Comparison of ENCODE assay signal across 8 cellular contexts in the genomic region with DNA sequence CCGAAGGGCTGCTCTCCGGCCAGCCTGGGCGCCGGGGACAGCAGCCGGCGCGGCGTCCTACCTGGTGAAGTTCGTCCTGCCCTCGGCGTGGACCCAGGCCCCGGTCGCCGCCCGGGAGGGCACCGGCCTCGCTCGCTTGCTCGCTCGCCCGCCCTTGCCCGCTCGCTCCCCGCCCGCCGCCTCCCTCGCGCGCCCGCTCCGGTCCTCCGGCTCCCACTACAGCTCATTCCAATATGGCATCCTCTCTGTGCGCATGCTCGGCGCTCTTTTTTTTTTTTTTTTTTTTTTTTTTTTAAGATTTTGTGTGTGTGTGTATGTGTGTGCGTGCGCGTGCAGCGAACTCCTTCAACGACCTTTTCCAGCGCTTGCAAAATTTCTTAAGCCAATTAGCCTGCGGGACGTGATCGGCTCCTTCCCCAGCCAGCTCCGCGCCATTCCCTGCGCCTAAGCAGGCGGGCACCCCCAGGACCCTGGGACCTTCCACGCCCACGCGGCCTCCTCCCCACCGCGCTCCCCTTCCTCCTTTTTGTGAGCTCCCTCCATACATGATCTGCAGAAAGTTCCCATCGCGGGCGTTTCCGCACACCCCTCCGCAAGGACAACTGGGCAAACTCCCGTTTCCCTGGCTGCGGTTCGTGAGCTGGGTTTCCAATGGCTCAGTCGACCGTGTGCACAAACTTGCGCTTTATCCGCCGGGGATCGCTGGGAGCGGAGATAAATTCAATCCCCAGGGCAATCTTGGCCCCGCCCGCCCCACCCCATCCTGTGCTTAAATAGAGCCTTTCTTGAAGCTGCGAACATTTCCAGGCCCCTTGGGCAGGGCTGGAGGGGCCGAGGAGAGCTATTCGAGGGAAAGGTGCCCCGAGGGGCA. TPM values are rescaled to one million over a fixed set of nuclear protein-coding genes. Genes with fewer than 3 reads are reported as not detected.
DNase-seq lines count a peak whose midpoint lies in the region; ATAC-seq, FAIRE-seq and TF ChIP-seq lines count a peak whose summit lies in the region.

A gene (minus strand): TSS at position 235 of the 871 bp plus-strand sequence. CDS start 29,136 bp downstream, outside the sequence.

- peak within 1 kb of the TSS; percentile 31 for H2BK120ac ChIP-seq in mesendoderm (ENCODE audit: low read depth, low read length)

- H2BK15ac ChIP-seq in mesendoderm (replicated peaks; ENCODE audit: low read depth), result peak within 1 kb of the TSS; percentile 25

- H3K9me3 Mint-ChIP-seq in endothelial cell (ENCODE audit: unreplicated experiment), result no peaks in the 10 kb centered on the region

- no peaks in the 10 kb centered on the region for H3K79me1 ChIP-seq in mesendoderm (ENCODE audit: low read length)

- H3K18ac ChIP-seq in mesendoderm (ENCODE audit: low read length), result peak within 1 kb of the TSS; percentile 85

- peak; percentile 43; the same call in 1 of the 2 replicates for TF ChIP-seq POLR2A in GM12892 (IDR thresholded peaks at IDR 0.05; ENCODE audit: low read depth, low read length)

- peaks cover 30% of the 10 kb centered on the region for H3K4me1 Mint-ChIP-seq in endothelial cell (ENCODE audit: unreplicated experiment)

- no peak within 1 kb of the TSS for H2AK5ac ChIP-seq in mesendoderm (ENCODE audit: low read length)

- no peak within 1 kb of the TSS for H3K27ac ChIP-seq in mesendoderm (ENCODE audit: low read depth, low read length)

- peaks cover 14% of the 10 kb centered on the region for H3K27me3 ChIP-seq in mesendoderm (ENCODE audit: insufficient read depth, low read length, poor library complexity)

- H3K23ac ChIP-seq in mesendoderm (ENCODE audit: low read length), result peak within 1 kb of the TSS; percentile 59

- H3K4me1 ChIP-seq in mesendoderm (ENCODE audit: control insufficient read depth, low read depth, low read length), result no peaks in the 10 kb centered on the region

- no peak within 1 kb of the TSS for H4K5ac ChIP-seq in mesendoderm (ENCODE audit: low read length)

- H3K4ac ChIP-seq in mesendoderm (ENCODE audit: low read depth, low read length), result peak within 1 kb of the TSS; percentile 77

- H4K8ac ChIP-seq in mesendoderm (ENCODE audit: low read depth, low read length), result no peak within 1 kb of the TSS

- peaks cover 4% of the 10 kb centered on the region for H3K36me3 Mint-ChIP-seq in endothelial cell (ENCODE audit: low read depth, unreplicated experiment)

- H3K27ac Mint-ChIP-seq in endothelial cell (ENCODE audit: unreplicated experiment), result peak within 1 kb of the TSS; percentile 61

- peak; percentile 78 for FAIRE-seq in GM12892 (lab: Jason Lieb, UNC)

- peak within 1 kb of the TSS; percentile 11 for H2BK5ac ChIP-seq in mesendoderm (ENCODE audit: low read length)

- peak within 1 kb of the TSS; percentile 96 for H3K4me3 Mint-ChIP-seq in endothelial cell (ENCODE audit: unreplicated experiment)

- peak within 1 kb of the TSS; percentile 89 for H3K56ac ChIP-seq in mesendoderm (ENCODE audit: low read length)

- no peaks in the 10 kb centered on the region for H3K79me2 ChIP-seq in mesendoderm (ENCODE audit: control insufficient read depth, insufficient read depth, low read length)

- peak; percentile 68 for DNase-seq in GM12892 (ENCODE audit: insufficient read length)
- DNase-seq in NCI-H2171 treated with DMSO at 0.1 percent for 48 hours (lab: John Stamatoyannopoulos, UW), result peak; percentile 22
- peak; percentile 63 for DNase-seq in activated CD8-positive, alpha-beta memory T cell treated with anti-CD3 and anti-CD28 coated beads, Interleukin-2, amount 50 U/mL, for 4 hours
- DNase-seq in endothelial cell (ENCODE audit: low spot score), result peak; percentile 67
- DNase-seq in mesendoderm, result peak; percentile 91
- peak; percentile 64 for DNase-seq in stimulated activated naive CD4-positive, alpha-beta T cell treated with Interleukin-2 at 50 U/mL for 16 hours (lab: John Stamatoyannopoulos, UW)
- no peak for DNase-seq in DMS53 (lab: John Stamatoyannopoulos, UW)

- WGBS in mesendoderm (ENCODE audit: extremely low coverage, insufficient coverage, low lambda C conversion rate), result no CpG with 5 or more reads among the region's 74 CpGs

- peak within 1 kb of the TSS; percentile 52 for H3K4me3 ChIP-seq in mesendoderm (ENCODE audit: low read length)

- H3K27me3 Mint-ChIP-seq in endothelial cell (ENCODE audit: unreplicated experiment), result peaks cover 22% of the 10 kb centered on the region

- TF ChIP-seq CTCF in endothelial cell (IDR thresholded peaks at IDR 0.05; ENCODE audit: unreplicated experiment), result no peak

- ATAC-seq in HG02642 (IDR thresholded peaks at IDR 0.05; ENCODE audit: poor library complexity, unreplicated experiment), result peak; percentile 43

- no peaks in the 10 kb centered on the region for H3K36me3 ChIP-seq in mesendoderm (ENCODE audit: control insufficient read depth, insufficient read depth, low read length)

- H3K4me2 ChIP-seq in mesendoderm (ENCODE audit: low read length), result peak within 1 kb of the TSS; percentile 76

- peak within 1 kb of the TSS; percentile 76 for H3K9ac ChIP-seq in mesendoderm (ENCODE audit: low read length)

RNA-seq across cellular contexts. Expression of the gene that starts here (rescaled TPM):
- 10.0 TPM for polyA plus RNA-seq in GM12892 (2012; ENCODE audit: missing spikeins)
- 16.0 TPM for total RNA-seq in endothelial cell (ENCODE audit: unreplicated experiment)
- 1.1 TPM for polyA plus RNA-seq in mesendoderm (2013, experiment 1 of 2)
- polyA plus RNA-seq in mesendoderm (2013, experiment 2 of 2), result 1.0 TPM
